In genomic region chr4:108199881-108200280, GRCh38 we compare ENCODE assay signal across 7 cellular contexts.
"Had no signal": no experiment of that assay in that cellular context is flagged by ENCODE, and none has a peak within 500 bp of the region (broad histone marks: within the 10 kb centered on the region; RNA-seq: fewer than 3 reads in every experiment).

No MANE protein-coding gene starts in this region.

- ATAC-seq: GM23338 had no signal

- DNase-seq: H9, HCEC 1CT, KG1 had no signal

- H2AFZ ChIP-seq: GM23338 had no signal

- H3K4me3 ChIP-seq: GM23338 had no signal

- H3K4me2 ChIP-seq: GM23338 had no signal

- FAIRE-seq: H1, H54, HTR-8/SVneo had no signal
